In the genomic region with DNA sequence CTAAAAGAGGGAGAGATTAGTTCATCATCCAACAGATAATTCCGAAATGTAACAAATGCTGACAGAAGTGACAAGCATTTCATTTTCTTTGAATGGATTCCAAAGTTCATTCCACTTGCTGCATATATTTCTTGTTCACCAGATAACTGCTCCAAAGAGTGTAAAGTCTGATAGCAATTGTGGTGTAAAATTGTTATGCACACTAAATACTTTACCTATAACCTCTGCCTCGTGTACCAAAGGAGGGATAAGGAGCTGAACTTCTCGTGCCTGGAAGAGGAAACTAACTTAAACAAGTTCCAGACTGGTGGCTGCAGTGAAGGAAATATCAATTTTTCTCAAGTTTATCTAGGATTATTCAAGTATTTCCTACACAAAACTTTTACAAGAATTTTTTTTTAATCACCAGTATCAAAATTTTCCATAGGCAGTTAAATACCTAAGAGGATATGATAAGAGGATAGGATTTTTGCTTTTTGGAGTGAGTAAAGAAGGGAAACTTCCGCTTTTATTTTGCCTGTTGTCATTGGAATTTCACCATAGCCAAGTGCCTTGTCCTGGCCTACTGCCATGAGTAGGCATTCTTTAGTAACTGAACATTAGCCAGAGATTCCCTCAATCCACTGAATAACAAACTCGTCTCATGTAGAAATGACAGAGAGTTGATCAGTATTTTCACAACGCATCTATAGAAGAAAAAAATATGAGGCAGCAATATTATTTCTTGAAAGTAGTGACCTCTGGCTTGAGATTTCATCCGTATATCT, we compare ENCODE assay signal across 25 cellular contexts.
DNase-seq lines count a peak whose midpoint lies in the region; ATAC-seq and TF ChIP-seq lines count a peak whose summit lies in the region.
"Had no signal": no experiment of that assay in that cellular context is flagged by ENCODE, and none has a peak within 500 bp of the region (broad histone marks: within the 10 kb centered on the region; RNA-seq: fewer than 3 reads in every experiment).

No MANE protein-coding gene starts in this region.

- ATAC-seq in gastroesophageal sphincter, result no peak
- ATAC-seq: activated CD8-positive, alpha-beta T cell treated with anti-CD3 and anti-CD28 coated beads, Interleukin-2, amount 10 ng/mL, durations not matched to agents 7 days and 5 days; psoas muscle; stimulated activated memory B cell treated with anti-CD40 and anti-IgM and Interleukin-4, amounts not matched to agents 10 μg/mL and 1 μg/mL and 100 μg/mL, for 72 hours had no signal

- H3K9me3 ChIP-seq in gastroesophageal sphincter, result no peaks in the 10 kb centered on the region
- H3K9me3 ChIP-seq: psoas muscle, testis had no signal

- DNase-seq in G401 (ENCODE audit: low spot score) (peak; percentile 3), amniotic epithelial cell (ENCODE audit: low read depth) (peak; percentile 10), osteocyte (ENCODE audit: extremely low spot score, unreplicated experiment) (no peak), HCEC 1CT (no peak), NCI-H524 treated with DMSO at 0.1 percent for 48 hours (lab: John Stamatoyannopoulos, UW) (no peak), coronary artery (ENCODE audit: low spot score) (no peak)
- DNase-seq in activated CD4-positive, alpha-beta T cell treated with anti-CD3 and anti-CD28 coated beads, Interleukin-2, amount 50 U/mL, for 1 hour, result no peak
- DNase-seq: activated CD8-positive, alpha-beta T cell treated with anti-CD3 and anti-CD28 coated beads, Interleukin-2, amount 10 ng/mL, durations not matched to agents 7 days and 5 days; amniotic stem cell; caudate nucleus; CD4-positive, CD25-positive, alpha-beta regulatory T cell; DMS 273 treated with DMSO at 0.1 percent for 48 hours; effector CD4-positive, alpha-beta T cell; IMR-90; midbrain; NCI-H1417; NCI-H2107; NCI-H526 treated with DMSO at 0.1 percent for 48 hours; psoas muscle; T-helper 9 cell; testis had no signal

- peaks cover 2 to 39% (median 5%) of the 10 kb centered on the region in 3 donors for H3K4me1 ChIP-seq in gastroesophageal sphincter
- H3K4me1 ChIP-seq: psoas muscle, testis had no signal

- peak overlapping the region; percentile 39 for H3K27ac Mint-ChIP-seq in osteocyte (ENCODE audit: unreplicated experiment)
- H3K27ac Mint-ChIP-seq: activated CD8-positive, alpha-beta T cell treated with anti-CD3 and anti-CD28 coated beads, Interleukin-2, amount 10 ng/mL, durations not matched to agents 7 days and 5 days; CD4-positive, CD25-positive, alpha-beta regulatory T cell; stimulated activated memory B cell treated with anti-CD40 and anti-IgM and Interleukin-4, amounts not matched to agents 10 μg/mL and 1 μg/mL and 100 μg/mL, for 72 hours had no signal

- 32 to 55% methylated on average over 5 to 7 of the region's 7 CpGs for WGBS in gastroesophageal sphincter (ENCODE audit: low coverage in 1 of 2), 2 donors

- H3K4me3 ChIP-seq in gastroesophageal sphincter (no peak overlapping the region), coronary artery (no peak overlapping the region)
- H3K4me3 ChIP-seq: psoas muscle, smooth muscle cell, testis had no signal

- H3K4me1 Mint-ChIP-seq in osteocyte (ENCODE audit: unreplicated experiment), result peaks cover 38% of the 10 kb centered on the region
- H3K4me1 Mint-ChIP-seq: CD4-positive, CD25-positive, alpha-beta regulatory T cell; neural crest cell; stimulated activated memory B cell treated with anti-CD40 and anti-IgM and Interleukin-4, amounts not matched to agents 10 μg/mL and 1 μg/mL and 100 μg/mL, for 72 hours had no signal

- TF ChIP-seq POLR2A in gastroesophageal sphincter (IDR thresholded peaks at IDR 0.05), result no peak

- no peaks in the 10 kb centered on the region for H3K36me3 Mint-ChIP-seq in osteocyte (ENCODE audit: unreplicated experiment)
- H3K36me3 Mint-ChIP-seq: CD4-positive, CD25-positive, alpha-beta regulatory T cell; stimulated activated memory B cell treated with anti-CD40 and anti-IgM and Interleukin-4, amounts not matched to agents 10 μg/mL and 1 μg/mL and 100 μg/mL, for 72 hours had no signal

- H3K27me3 ChIP-seq in gastroesophageal sphincter, result no peaks in the 10 kb centered on the region
- H3K27me3 ChIP-seq: testis had no signal

- no peak for TF ChIP-seq EP300 in gastroesophageal sphincter (IDR thresholded peaks at IDR 0.05)

- TF ChIP-seq CTCF in gastroesophageal sphincter (IDR thresholded peaks at IDR 0.05) (no peak), osteocyte (IDR thresholded peaks at IDR 0.05) (no peak), coronary artery (IDR thresholded peaks at IDR 0.05) (no peak)

- peaks cover 2% of the 10 kb centered on the region for H3K9me3 Mint-ChIP-seq in osteocyte (ENCODE audit: unreplicated experiment)
- H3K9me3 Mint-ChIP-seq: neural crest cell; stimulated activated memory B cell treated with anti-CD40 and anti-IgM and Interleukin-4, amounts not matched to agents 10 μg/mL and 1 μg/mL and 100 μg/mL, for 72 hours had no signal

- no peak overlapping the region for H3K4me3 Mint-ChIP-seq in osteocyte (ENCODE audit: unreplicated experiment)
- H3K4me3 Mint-ChIP-seq: activated CD8-positive, alpha-beta T cell treated with anti-CD3 and anti-CD28 coated beads, Interleukin-2, amount 10 ng/mL, durations not matched to agents 7 days and 5 days; CD4-positive, CD25-positive, alpha-beta regulatory T cell; neural crest cell; stimulated activated memory B cell treated with anti-CD40 and anti-IgM and Interleukin-4, amounts not matched to agents 10 μg/mL and 1 μg/mL and 100 μg/mL, for 72 hours had no signal

- no peaks in the 10 kb centered on the region for H3K36me3 ChIP-seq in gastroesophageal sphincter

- no peaks in the 10 kb centered on the region for H3K27me3 Mint-ChIP-seq in osteocyte (ENCODE audit: unreplicated experiment)
- H3K27me3 Mint-ChIP-seq: CD4-positive, CD25-positive, alpha-beta regulatory T cell; stimulated activated memory B cell treated with anti-CD40 and anti-IgM and Interleukin-4, amounts not matched to agents 10 μg/mL and 1 μg/mL and 100 μg/mL, for 72 hours had no signal

- H3K27ac ChIP-seq in gastroesophageal sphincter, result peak overlapping the region; percentile 39 to 63 (median 42)
- no peak overlapping the region for H3K27ac ChIP-seq in coronary artery
- H3K27ac ChIP-seq: psoas muscle, testis had no signal

- in situ Hi-C loops in G401 (cut with HindIII; ENCODE audit: low sequenced_read_pairs), result no loop called here

Comparison
In these comparisons a context has a peak if more than half of its experiments do, and no peak if none do; other contexts are left out.
1. DNase-seq: peak in G401 (single experiment) and amniotic epithelial cell (single experiment); none in osteocyte (single experiment), HCEC 1CT (single experiment), NCI-H524 treated with DMSO at 0.1 percent for 48 hours (single experiment), activated CD4-positive, alpha-beta T cell treated with anti-CD3 and anti-CD28 coated beads, Interleukin-2, amount 50 U/mL, for 1 hour (single experiment) and coronary artery (single experiment).
2. H3K27ac ChIP-seq: peak in gastroesophageal sphincter (4 of 4); none in coronary artery (0 of 2).